19 cellular contexts compared by ENCODE assay signal in the genomic region with DNA sequence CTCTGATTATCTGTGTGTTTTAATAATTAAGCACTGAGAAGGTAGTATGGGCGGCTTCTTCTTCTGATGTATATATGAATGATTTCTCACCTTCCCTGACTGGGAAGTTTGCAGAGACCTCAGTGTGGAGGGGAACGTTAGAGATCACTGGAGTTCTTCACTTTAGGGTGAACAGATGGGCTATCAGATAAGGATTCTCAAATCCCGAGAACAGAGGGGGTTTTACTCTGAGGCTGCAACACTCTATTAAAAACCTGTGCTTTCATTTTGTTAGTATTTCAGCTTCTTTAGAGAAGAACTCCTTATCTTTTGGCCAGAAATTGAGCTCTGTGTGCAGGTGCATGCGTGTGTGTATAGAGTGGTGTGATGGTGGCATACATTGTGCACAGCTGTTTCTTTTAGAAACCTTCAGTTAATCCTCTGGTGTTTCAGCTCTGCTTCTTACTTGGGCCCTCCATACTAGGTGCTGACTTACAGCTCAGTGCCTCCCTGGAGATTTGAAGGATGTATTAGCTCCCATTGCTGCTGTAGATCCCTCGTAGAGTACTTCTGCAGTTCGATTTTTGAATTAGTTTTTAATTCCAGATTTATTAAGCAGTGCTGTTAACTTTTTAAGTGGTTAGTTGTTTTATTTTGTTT. TPM values are rescaled to one million over a fixed set of nuclear protein-coding genes. Genes with fewer than 3 reads are reported as not detected.
DNase-seq lines count a peak whose midpoint lies in the region; ATAC-seq, FAIRE-seq and TF ChIP-seq lines count a peak whose summit lies in the region.
"Had no signal": no experiment of that assay in that cellular context is flagged by ENCODE, and none has a peak within 500 bp of the region (broad histone marks: within the 10 kb centered on the region; RNA-seq: fewer than 3 reads in every experiment).

No MANE protein-coding gene starts in this region.

- POLR2A ChIA-PET in activated CD4-positive, alpha-beta T cell treated with anti-CD3 and anti-CD28 coated beads for 36 hours (lab: Charles Lee), result no interaction called here

- H3K27me3 Mint-ChIP-seq in neural crest cell (ENCODE audit: low read depth), result no peaks in the 10 kb centered on the region
- H3K27me3 Mint-ChIP-seq in activated CD4-positive, alpha-beta T cell treated with anti-CD3 and anti-CD28 coated beads for 36 hours, result no peaks in the 10 kb centered on the region
- H3K27me3 Mint-ChIP-seq: CD8-positive, alpha-beta memory T cell had no signal

- no peak for DNase-seq in D721Med (ENCODE audit: insufficient read length, low spot score)
- peak; percentile 96 for DNase-seq in NCI-H82 treated with DMSO at 0.1 percent for 48 hours (lab: John Stamatoyannopoulos, UW; ENCODE audit: unreplicated experiment)
- no peak for DNase-seq in neural crest cell (ENCODE audit: low read depth, low spot score)
- no peak for DNase-seq in activated CD4-positive, alpha-beta T cell treated with anti-CD3 and anti-CD28 coated beads for 36 hours
- no peak for DNase-seq in occipital lobe (lab: John Stamatoyannopoulos, UW)
- DNase-seq: Calu3; CD8-positive, alpha-beta memory T cell; DMS79; H7; NCI-H1694; NCI-H2081; NCI-H446; NCI-H748 treated with DMSO at 0.1 percent for 48 hours had no signal

- H3K9me3 Mint-ChIP-seq in neural crest cell, result peaks cover 6% of the 10 kb centered on the region
- H3K9me3 Mint-ChIP-seq in activated CD4-positive, alpha-beta T cell treated with anti-CD3 and anti-CD28 coated beads for 36 hours (ENCODE audit: low read depth), result peaks cover 3% of the 10 kb centered on the region

- no peaks in the 10 kb centered on the region for H4K20me1 ChIP-seq in Loucy (ENCODE audit: insufficient read depth, low read length, poor library complexity, severe bottlenecking)

- FAIRE-seq in D721Med (lab: Jason Lieb, UNC), result peak; percentile 90
- FAIRE-seq: A204.1, K562, RCC 7860 had no signal

- no peaks in the 10 kb centered on the region for H3F3A ChIP-seq in Loucy (ENCODE audit: low read depth)

- no peaks in the 10 kb centered on the region for H3K4me1 Mint-ChIP-seq in neural crest cell
- no peaks in the 10 kb centered on the region for H3K4me1 Mint-ChIP-seq in activated CD4-positive, alpha-beta T cell treated with anti-CD3 and anti-CD28 coated beads for 36 hours
- H3K4me1 Mint-ChIP-seq: CD8-positive, alpha-beta memory T cell had no signal

- H3K36me3 ChIP-seq in Loucy (ENCODE audit: insufficient read depth, low read length), result no peaks in the 10 kb centered on the region
- H3K36me3 ChIP-seq: SJCRH30 had no signal

- H3K4me3 ChIP-seq in Loucy (ENCODE audit: low read length, poor library complexity, severe bottlenecking), result peak overlapping the region; percentile 37
- H3K4me3 ChIP-seq: K562, SJCRH30 had no signal

- TF ChIP-seq CTCF in D721Med (IDR thresholded peaks at IDR 0.05; ENCODE audit: insufficient read depth, missing control alignments) (no peak), Loucy (conservative IDR thresholded peaks at IDR 0.05; ENCODE audit: low read length) (no peak), neural crest cell (conservative IDR thresholded peaks at IDR 0.05) (no peak)

- H3K9me3 ChIP-seq in Loucy (ENCODE audit: insufficient read depth, low read depth, low read length), result no peaks in the 10 kb centered on the region
- H3K9me3 ChIP-seq: SJCRH30 had no signal

- intact Hi-C loops in activated CD4-positive, alpha-beta T cell treated with anti-CD3 and anti-CD28 coated beads for 36 hours (cut with DNase I, micrococcal nuclease), result no loop called here

- no peaks in the 10 kb centered on the region for H3K79me2 ChIP-seq in Loucy (ENCODE audit: insufficient read depth, low read length)

- CTCF ChIA-PET in activated CD4-positive, alpha-beta T cell treated with anti-CD3 and anti-CD28 coated beads for 36 hours (lab: Charles Lee), result no interaction called here

- H3K4me2 ChIP-seq in Loucy (ENCODE audit: low read depth, low read length, poor library complexity, severe bottlenecking), result peak overlapping the region; percentile 39

- no peaks in the 10 kb centered on the region for H3K9me2 ChIP-seq in Loucy (replicated peaks; ENCODE audit: low read depth, low read length)

- H3K27ac Mint-ChIP-seq in neural crest cell (ENCODE audit: unreplicated experiment), result peak overlapping the region; percentile 60
- H3K27ac Mint-ChIP-seq in activated CD4-positive, alpha-beta T cell treated with anti-CD3 and anti-CD28 coated beads for 36 hours, result no peak overlapping the region
- H3K27ac Mint-ChIP-seq: CD8-positive, alpha-beta memory T cell had no signal

- ATAC-seq in GM21528 (IDR thresholded peaks at IDR 0.05; ENCODE audit: low FRiP score, unreplicated experiment), result no peak
- no peak for ATAC-seq in activated CD4-positive, alpha-beta T cell treated with anti-CD3 and anti-CD28 coated beads for 36 hours
- ATAC-seq: K562 had no signal

- H2AFZ ChIP-seq in Loucy (ENCODE audit: low read length), result peak overlapping the region; percentile 58

- H3K36me3 Mint-ChIP-seq in neural crest cell (ENCODE audit: low read depth), result no peaks in the 10 kb centered on the region
- no peaks in the 10 kb centered on the region for H3K36me3 Mint-ChIP-seq in activated CD4-positive, alpha-beta T cell treated with anti-CD3 and anti-CD28 coated beads for 36 hours (ENCODE audit: low read depth)
- H3K36me3 Mint-ChIP-seq: CD8-positive, alpha-beta memory T cell had no signal

- peaks cover 10% of the 10 kb centered on the region for H3K4me1 ChIP-seq in Loucy (ENCODE audit: insufficient read depth, low read length, poor library complexity, severe bottlenecking)

- H3K27me3 ChIP-seq in Loucy (ENCODE audit: insufficient read depth, low read length, poor library complexity, severe bottlenecking), result no peaks in the 10 kb centered on the region
- H3K27me3 ChIP-seq: SJCRH30 had no signal

- H3K9ac ChIP-seq in Loucy (ENCODE audit: low read depth, low read length, poor library complexity, severe bottlenecking), result peak overlapping the region; percentile 18

- H3K4me3 Mint-ChIP-seq in neural crest cell, result no peak overlapping the region
- H3K4me3 Mint-ChIP-seq in activated CD4-positive, alpha-beta T cell treated with anti-CD3 and anti-CD28 coated beads for 36 hours, result no peak overlapping the region
- H3K4me3 Mint-ChIP-seq: CD8-positive, alpha-beta memory T cell had no signal

RNA-seq across cellular contexts. Expression of a gene that starts 45.3 kb away (rescaled TPM):
- total RNA-seq in neural crest cell, result 6.3 and 7.3 TPM in 2 replicates
- total RNA-seq in activated CD4-positive, alpha-beta T cell treated with anti-CD3 and anti-CD28 coated beads for 36 hours, result under 1 TPM; 0.14 to 0.21 TPM
- 113 TPM for total RNA-seq in occipital lobe

Comparison
In these comparisons a context has a peak if more than half of its experiments do, and no peak if none do; other contexts are left out.
1. RNA of a gene that starts 45.3 kb away (total RNA-seq): 113 TPM in occipital lobe (single experiment); 6.3 to 7.3 TPM in neural crest cell and 0.14 to 0.21 TPM in activated CD4-positive, alpha-beta T cell treated with anti-CD3 and anti-CD28 coated beads for 36 hours; every median in the first group is over 10 times any median in the second.